1 cellular context compared by ENCODE assay signal in genomic region chr7:29189743-29190201, GRCh38.
TF ChIP-seq lines count a peak whose summit lies in the region.

No MANE protein-coding gene starts in this region.

TF ChIP-seq in HepG2, 621 proteins besides CTCF, POLR2A, EP300 and RAD21 (continued from another document and continues in another):
- TF ChIP-seq HBP1 (CRISPR knock-in tag; IDR thresholded peaks at IDR 0.05; ENCODE audit: low read depth) (no peak), RELA (CRISPR knock-in tag; IDR thresholded peaks at IDR 0.05) (no peak), TGIF2 (CRISPR knock-in tag; IDR thresholded peaks at IDR 0.05) (no peak), ATF3 (CRISPR knock-in tag; IDR thresholded peaks at IDR 0.05) (no peak), HOXA3 (CRISPR knock-in tag; IDR thresholded peaks at IDR 0.05) (peak; percentile 39; the same call in 1 of the 2 replicates), HNRNPK (IDR thresholded peaks at IDR 0.05; ENCODE audit: low read depth, low read length, poor library complexity, severe bottlenecking) (no peak), SMAD1 (CRISPR knock-in tag; IDR thresholded peaks at IDR 0.05; ENCODE audit: borderline replicate concordance, low read depth) (no peak), ATAD3A (CRISPR knock-in tag; IDR thresholded peaks at IDR 0.05) (no peak), AKAP8 (CRISPR knock-in tag; IDR thresholded peaks at IDR 0.05) (no peak), ZBTB43 (CRISPR knock-in tag; conservative IDR thresholded peaks at IDR 0.05) (no peak), ZUFSP (CRISPR knock-in tag; IDR thresholded peaks at IDR 0.05; ENCODE audit: borderline replicate concordance) (no peak), TEAD2 (CRISPR knock-in tag; IDR thresholded peaks at IDR 0.05) (no peak), KAT2B (IDR thresholded peaks at IDR 0.05; ENCODE audit: borderline replicate concordance, low read depth, low read length) (no peak), ZNF740 (CRISPR knock-in tag; IDR thresholded peaks at IDR 0.05) (no peak), SNAPC5 (CRISPR knock-in tag; IDR thresholded peaks at IDR 0.05; ENCODE audit: borderline replicate concordance) (no peak), BORCS8-MEF2B (CRISPR knock-in tag; IDR thresholded peaks at IDR 0.05) (no peak), POLR2AphosphoS5 (IDR thresholded peaks at IDR 0.05; ENCODE audit: low read depth, low read length) (no peak), KLF12 (CRISPR knock-in tag; IDR thresholded peaks at IDR 0.05; ENCODE audit: borderline replicate concordance) (no peak), ZNF761 (CRISPR knock-in tag; conservative IDR thresholded peaks at IDR 0.05) (no peak), ZNF501 (CRISPR knock-in tag; IDR thresholded peaks at IDR 0.05) (peak; percentile 46; the same call in 1 of the 2 replicates), ZNF275 (CRISPR knock-in tag; IDR thresholded peaks at IDR 0.05; ENCODE audit: borderline replicate concordance) (no peak), ARID3A (IDR thresholded peaks at IDR 0.05; ENCODE audit: low read depth, low read length) (no peak), ARNT (IDR thresholded peaks at IDR 0.05) (no peak), ARID4A (CRISPR knock-in tag; IDR thresholded peaks at IDR 0.05; ENCODE audit: borderline replicate concordance) (no peak), ZNF160 (CRISPR knock-in tag; IDR thresholded peaks at IDR 0.05) (no peak), ELK4 (CRISPR knock-in tag; IDR thresholded peaks at IDR 0.05; ENCODE audit: borderline replicate concordance) (no peak), MED8 (CRISPR knock-in tag; IDR thresholded peaks at IDR 0.05; ENCODE audit: insufficient replicate concordance) (no peak), ZNF280B (CRISPR knock-in tag; IDR thresholded peaks at IDR 0.05; ENCODE audit: borderline replicate concordance) (no peak; the same call in 1 of the 2 replicates), THAP8 (CRISPR knock-in tag; IDR thresholded peaks at IDR 0.05; ENCODE audit: borderline replicate concordance) (no peak), ATF5 (CRISPR knock-in tag; IDR thresholded peaks at IDR 0.05; ENCODE audit: low read depth) (no peak), SIN3B (IDR thresholded peaks at IDR 0.05; ENCODE audit: low read length) (no peak), AGO2 (optimal IDR thresholded peaks at IDR 0.05; ENCODE audit: low read depth, low read length) (no peak), KDM2A (CRISPR knock-in tag; IDR thresholded peaks at IDR 0.05; ENCODE audit: borderline replicate concordance, low read depth) (peak; percentile 65; the same call in 1 of the 2 replicates), ZFP36 (IDR thresholded peaks at IDR 0.05; ENCODE audit: borderline replicate concordance, low read depth, low read length, partially characterized antibody) (no peak), E2F5 (CRISPR knock-in tag; conservative IDR thresholded peaks at IDR 0.05) (no peak), HNF4A (CRISPR knock-in tag; IDR thresholded peaks at IDR 0.05) (0 out of 2 replicates have a peak, but pooled peaks have one; percentile 6), TARDBP (CRISPR knock-in tag; IDR thresholded peaks at IDR 0.05) (no peak), UBTF (CRISPR knock-in tag; IDR thresholded peaks at IDR 0.05) (0 out of 2 replicates have a peak, but pooled peaks have one; percentile 31), ZFP36L1 (CRISPR knock-in tag; IDR thresholded peaks at IDR 0.05) (no peak)
